ENCODE assay signal across 24 cellular contexts in genomic region chr19:30266687-30267086, GRCh38.
DNase-seq lines count a peak whose midpoint lies in the region; ATAC-seq, FAIRE-seq and TF ChIP-seq lines count a peak whose summit lies in the region.
"Had no signal": no experiment of that assay in that cellular context is flagged by ENCODE, and none has a peak within 500 bp of the region (broad histone marks: within the 10 kb centered on the region; RNA-seq: fewer than 3 reads in every experiment).

No MANE protein-coding gene starts in this region.

- no peak for TF ChIP-seq EP300 in K562 (IDR thresholded peaks at IDR 0.05; ENCODE audit: low read length)

- H3K36me3 ChIP-seq in K562 (ENCODE audit: control insufficient read depth, insufficient read depth, low read length): no peaks in the 10 kb centered on the region
- no peaks in the 10 kb centered on the region for H3K36me3 ChIP-seq in CD8-positive, alpha-beta memory T cell (ENCODE audit: insufficient read depth, low read length)
- H3K36me3 ChIP-seq: BLaER1 treated with 17β-estradiol and CSF1 and Interleukin-3, amounts not matched to agents 10 nM and 100 nM had no signal

- TF ChIP-seq CTCF in K562 (IDR thresholded peaks at IDR 0.05 in 2 of 3, conservative IDR thresholded peaks at IDR 0.05 in 1 of 3; ENCODE audit: insufficient read depth in 2 of 3, low read depth in 1 of 3, low read length in 3 of 3): no peak
- no peak for TF ChIP-seq CTCF in H9 (conservative IDR thresholded peaks at IDR 0.05)

- intact Hi-C loops in K562 (cut with micrococcal nuclease): no loop called here

- no peak overlapping the region for H3K23ac ChIP-seq in H9 (ENCODE audit: insufficient read length, low read depth, low read length)

- no peaks in the 10 kb centered on the region for H3K79me1 ChIP-seq in H9 (ENCODE audit: insufficient read depth, low read depth, low read length, poor library complexity, severe bottlenecking)

- H4K8ac ChIP-seq in H9 (replicated peaks; ENCODE audit: insufficient read length, low read depth, low read length): no peak overlapping the region

- H2BK120ac ChIP-seq in H9 (ENCODE audit: low read depth, low read length, poor library complexity, severe bottlenecking): no peak overlapping the region

- H2BK20ac ChIP-seq in H9 (ENCODE audit: low read depth, low read length, poor library complexity, severe bottlenecking): no peak overlapping the region

- no peak overlapping the region for H2BK5ac ChIP-seq in H9 (ENCODE audit: insufficient read length, low read length)

- H3K27me3 Mint-ChIP-seq in H9 (ENCODE audit: low read depth): peaks cover 18% of the 10 kb centered on the region
- H3K27me3 Mint-ChIP-seq in CD8-positive, alpha-beta memory T cell: peaks cover 10 to 26% of the 10 kb centered on the region in 2 donors

- in situ Hi-C loops in K562 (cut with MboI): no loop called here

- CTCF ChIA-PET in K562 (lab: Yijun Ruan, JAX; ENCODE audit: low intra/inter-chr PET ratio): no interaction called here
- CTCF ChIA-PET in CD8-positive, alpha-beta memory T cell (lab: Charles Lee): no interaction called here

- H3K9me3 Mint-ChIP-seq in H9: peaks cover 0 to under 1% of the 10 kb centered on the region in 2 experiments; a peak in 1 of 5 replicates
- peaks cover 0 to 5% (median 2%) of the 10 kb centered on the region in 5 donors for H3K9me3 Mint-ChIP-seq in CD8-positive, alpha-beta memory T cell
- H3K9me3 Mint-ChIP-seq: CD4-positive, alpha-beta T cell had no signal

- no peak for ATAC-seq in K562
- ATAC-seq: CD8-positive, alpha-beta T cell; GM12878 had no signal

- no peak overlapping the region for H2AFZ ChIP-seq in K562 (ENCODE audit: low read depth, low read length)
- H2AFZ ChIP-seq in H9 (ENCODE audit: low read length): no peak overlapping the region

- DNase-seq in K562 (ENCODE audit: extremely low read depth in 1 of 4, low spot score in 3 of 4) (no peak), left kidney (ENCODE audit: low read depth, low spot score) (peak; percentile 45), NCI-H345 (lab: John Stamatoyannopoulos, UW) (no peak), H9 (no peak)
- DNase-seq in CD8-positive, alpha-beta memory T cell: no peak
- DNase-seq: 8988T; AML-193; CD4-positive, alpha-beta T cell; CD8-positive, alpha-beta T cell; COR-L47; DMS 273 treated with DMSO at 0.1 percent for 48 hours; DMS153; DMS53; DMS79; DND-41; EL; GDM1 had no signal

- H3K4me2 ChIP-seq in K562 (ENCODE audit: insufficient read depth, low read length): no peak overlapping the region
- no peak overlapping the region for H3K4me2 ChIP-seq in H9 (ENCODE audit: insufficient read depth, insufficient read length, low read length)
- H3K4me2 ChIP-seq: BLaER1 treated with 17β-estradiol and CSF1 and Interleukin-3, amounts not matched to agents 10 nM and 100 nM had no signal

- H3T11ph ChIP-seq in H9 (ENCODE audit: low read length): no peak overlapping the region

- H3K4me3 Mint-ChIP-seq in H9: no peak overlapping the region
- H3K4me3 Mint-ChIP-seq in CD8-positive, alpha-beta memory T cell: no peak overlapping the region
- H3K4me3 Mint-ChIP-seq: B cell; CD4-positive, alpha-beta T cell; CD8-positive, alpha-beta T cell had no signal

- no peak overlapping the region for H3K27ac Mint-ChIP-seq in H9
- no peak overlapping the region for H3K27ac Mint-ChIP-seq in CD8-positive, alpha-beta memory T cell
- H3K27ac Mint-ChIP-seq: B cell; CD4-positive, alpha-beta T cell; CD8-positive, alpha-beta T cell had no signal

- no peak overlapping the region for H3K18ac ChIP-seq in H9 (ENCODE audit: insufficient read length, low read depth, low read length)

- no peak overlapping the region for H3K4ac ChIP-seq in H9 (ENCODE audit: low read depth, low read length)

- 1% methylated on average over 6 of the region's 6 CpGs for WGBS in K562 (ENCODE audit: insufficient coverage, low coverage, missing lambda C conversion rate)
- WGBS in H9 (ENCODE audit: extremely low coverage, insufficient read length, low lambda C conversion rate): no CpG with 5 or more reads among the region's 6 CpGs

- H3K9me1 ChIP-seq in K562 (ENCODE audit: control insufficient read depth, insufficient read depth, low read length): no peaks in the 10 kb centered on the region

- H2BK15ac ChIP-seq in H9 (ENCODE audit: low read depth, low read length): no peak overlapping the region

- no peaks in the 10 kb centered on the region for H3K4me1 ChIP-seq in K562 (replicated peaks in 1 of 2; ENCODE audit: control insufficient read depth in 2 of 2, insufficient read depth in 2 of 2, low read length in 2 of 2)
- no peaks in the 10 kb centered on the region; the same call in 1 of the 2 replicates for H3K4me1 ChIP-seq in H9 (ENCODE audit: insufficient read depth, low read length)
- no peaks in the 10 kb centered on the region for H3K4me1 ChIP-seq in CD8-positive, alpha-beta memory T cell (ENCODE audit: insufficient read depth, low read length)
- H3K4me1 ChIP-seq: BLaER1 treated with 17β-estradiol and CSF1 and Interleukin-3, amounts not matched to agents 10 nM and 100 nM had no signal

- H4K5ac ChIP-seq in H9 (ENCODE audit: insufficient read length, low read depth, low read length): no peak overlapping the region

- POLR2A ChIA-PET in K562 (lab: Yijun Ruan, JAX): interaction anchor here (0.6 kb wide), 1 partner anchor 525 kb away, joined by 3 read pairs; no protein-coding TSS in a partner anchor
- POLR2A ChIA-PET in CD8-positive, alpha-beta memory T cell (lab: Charles Lee): no interaction called here

- H3K14ac ChIP-seq in H9 (ENCODE audit: insufficient read depth, low read length): no peak overlapping the region

- H3K56ac ChIP-seq in H9 (ENCODE audit: insufficient read length, low read depth, low read length): no peak overlapping the region

- no peak overlapping the region for H2AK5ac ChIP-seq in H9 (ENCODE audit: insufficient read length, low read length)

- no TSS peak for BruUV-seq in K562 (replicated peaks; lab: Mats Ljungman, UMichigan)

- H2BK12ac ChIP-seq in H9 (ENCODE audit: insufficient read length, low read depth, low read length): no peak overlapping the region

- no peaks in the 10 kb centered on the region; the same call in 1 of the 2 replicates for H4K20me1 ChIP-seq in K562 (replicated peaks; ENCODE audit: control insufficient read depth, insufficient read depth, low read length)
- H4K20me1 ChIP-seq in H9 (ENCODE audit: control insufficient read depth, insufficient read depth, insufficient read length): no peaks in the 10 kb centered on the region
- H4K20me1 ChIP-seq: BLaER1 treated with 17β-estradiol and CSF1 and Interleukin-3, amounts not matched to agents 10 nM and 100 nM had no signal

- H3K9me3 ChIP-seq in K562 (replicated peaks; ENCODE audit: control insufficient read depth, insufficient read depth, low read depth, low read length) (no peaks in the 10 kb centered on the region), H9 (ENCODE audit: control insufficient read depth, low read depth, low read length) (no peaks in the 10 kb centered on the region)
- no peaks in the 10 kb centered on the region for H3K9me3 ChIP-seq in CD8-positive, alpha-beta memory T cell (ENCODE audit: low read length)
- H3K9me3 ChIP-seq: BLaER1 treated with 17β-estradiol and CSF1 and Interleukin-3, amounts not matched to agents 10 nM and 100 nM had no signal

- no peaks in the 10 kb centered on the region for H3K23me2 ChIP-seq in H9 (ENCODE audit: insufficient read length, low read depth, low read length, poor library complexity, severe bottlenecking)

- no peak overlapping the region for H4K91ac ChIP-seq in H9 (ENCODE audit: insufficient read length, low read depth, low read length)

- no peak overlapping the region for H3K4me3 ChIP-seq in K562
- no peak overlapping the region for H3K4me3 ChIP-seq in CD8-positive, alpha-beta memory T cell (ENCODE audit: low read length)
- H3K4me3 ChIP-seq: BLaER1 treated with 17β-estradiol and CSF1 and Interleukin-3, amounts not matched to agents 10 nM and 100 nM; GM12878 had no signal

- no peak overlapping the region for H3K27ac ChIP-seq in K562 (ENCODE audit: extremely low read depth, low read depth, low read length)
- H3K27ac ChIP-seq in H9 (ENCODE audit: insufficient read length, low read depth, low read length): no peak overlapping the region
- no peak overlapping the region for H3K27ac ChIP-seq in CD8-positive, alpha-beta memory T cell (ENCODE audit: low read depth, low read length)
- H3K27ac ChIP-seq: BLaER1 treated with 17β-estradiol and CSF1 and Interleukin-3, amounts not matched to agents 10 nM and 100 nM; C4-2B had no signal

- no peak for TF ChIP-seq POLR2A in K562 (conservative IDR thresholded peaks at IDR 0.05)

- peaks cover 10 to 28% of the 10 kb centered on the region in 2 experiments; a peak in 3 of 5 replicates for H3K27me3 ChIP-seq in K562 (ENCODE audit: control insufficient read depth in 2 of 2, insufficient read depth in 2 of 2, low read length in 2 of 2)
- no peaks in the 10 kb centered on the region for H3K27me3 ChIP-seq in H9 (ENCODE audit: insufficient read depth, low read length)
- no peaks in the 10 kb centered on the region for H3K27me3 ChIP-seq in CD8-positive, alpha-beta memory T cell (ENCODE audit: insufficient read depth, low read length, poor library complexity, severe bottlenecking)
- H3K27me3 ChIP-seq: BLaER1 treated with 17β-estradiol and CSF1 and Interleukin-3, amounts not matched to agents 10 nM and 100 nM had no signal

- H3K79me2 ChIP-seq in K562 (ENCODE audit: control insufficient read depth, insufficient read depth, low read length) (no peaks in the 10 kb centered on the region), H9 (ENCODE audit: insufficient read depth, low read length) (no peaks in the 10 kb centered on the region)

- H3K4me1 Mint-ChIP-seq in H9: peaks cover 33 to 48% of the 10 kb centered on the region in 2 experiments
- no peaks in the 10 kb centered on the region for H3K4me1 Mint-ChIP-seq in CD8-positive, alpha-beta memory T cell
- H3K4me1 Mint-ChIP-seq: B cell had no signal

- peaks cover 0 to under 1% (median 0%) of the 10 kb centered on the region in 3 experiments; a peak in 1 of 7 replicates for H3K36me3 Mint-ChIP-seq in H9 (ENCODE audit: insufficient read depth in 1 of 3, low read depth in 3 of 3)
- no peaks in the 10 kb centered on the region for H3K36me3 Mint-ChIP-seq in CD8-positive, alpha-beta memory T cell
- H3K36me3 Mint-ChIP-seq: CD8-positive, alpha-beta T cell had no signal

- TF ChIP-seq RAD21 in K562 (CRISPR knock-in tag; conservative IDR thresholded peaks at IDR 0.05 in 1 of 2, IDR thresholded peaks at IDR 0.05 in 1 of 2): no peak

- no peak for FAIRE-seq in K562 (lab: Jason Lieb, UNC)
- FAIRE-seq: A204.1, GM12878, GM12892, GM18507 had no signal

- H3K9ac ChIP-seq in K562 (ENCODE audit: insufficient read depth in 1 of 2, low read depth in 2 of 2, low read length in 2 of 2): no peak overlapping the region
- no peak overlapping the region for H3K9ac ChIP-seq in H9 (ENCODE audit: extremely low read depth, insufficient read length, low read length)
- H3K9ac ChIP-seq: BLaER1 treated with 17β-estradiol and CSF1 and Interleukin-3, amounts not matched to agents 10 nM and 100 nM had no signal
